Comparison of ENCODE assay signal across 31 cellular contexts in genomic region chr3:101329016-101329673, GRCh38. TPM values are rescaled to one million over a fixed set of nuclear protein-coding genes. Genes with fewer than 3 reads are reported as not detected.
"Had no signal": no experiment of that assay in that cellular context is flagged by ENCODE, and none has a peak within 500 bp of the region (broad histone marks: within the 10 kb centered on the region; RNA-seq: fewer than 3 reads in every experiment).

No MANE protein-coding gene starts in this region.

- H3K36me3 ChIP-seq: colonic mucosa had no signal

- H3K9me3 ChIP-seq: adrenal gland, body of pancreas, colonic mucosa, esophagus squamous epithelium, gastroesophageal sphincter had no signal

- H3K4me3 Mint-ChIP-seq: activated CD4-positive, alpha-beta memory T cell treated with anti-CD3 and anti-CD28 coated beads for 36 hours; activated CD4-positive, alpha-beta T cell treated with anti-CD3 and anti-CD28 coated beads for 36 hours; activated CD4-positive, alpha-beta T cell treated with anti-CD3 and anti-CD28 coated beads, Interleukin-2, amount 10 ng/mL, durations not matched to agents 24 days and 14 days; activated CD8-positive, alpha-beta memory T cell treated with anti-CD3 and anti-CD28 coated beads, Interleukin-2, amount 10 ng/mL, durations not matched to agents 7 days and 5 days; activated CD8-positive, alpha-beta T cell treated with anti-CD3 and anti-CD28 coated beads, Interleukin-2, amount 10 ng/mL, durations not matched to agents 7 days and 5 days; activated naive CD4-positive, alpha-beta T cell treated with anti-CD3 and anti-CD28 coated beads for 36 hours; activated naive CD4-positive, alpha-beta T cell treated with anti-CD3 and anti-CD28 coated beads, Interleukin-2, amount 50 U/mL, for 24 hours; activated naive CD8-positive, alpha-beta T cell treated with anti-CD3 and anti-CD28 coated beads for 36 hours; activated naive CD8-positive, alpha-beta T cell treated with anti-CD3 and anti-CD28 coated beads, Interleukin-2, amount 50 U/mL, for 24 hours; activated T-helper 1 cell treated with anti-CD3 and anti-CD28 coated beads, Interleukin-12 subunit alpha, Interleukin-12 subunit beta, Interleukin-2, Interleukin-4 antibody, amounts not matched to agents 30 ng/mL and 10 ng/mL and 1 ng/mL, durations not matched to agents 14 hours and 24 hours and 36 hours; T-helper 17 cell had no signal

- ATAC-seq: activated CD4-positive, alpha-beta T cell treated with anti-CD3 and anti-CD28 coated beads for 36 hours; activated CD8-positive, alpha-beta memory T cell treated with anti-CD3 and anti-CD28 coated beads, Interleukin-2, amount 10 ng/mL, durations not matched to agents 7 days and 5 days; activated CD8-positive, alpha-beta T cell treated with anti-CD3 and anti-CD28 coated beads, Interleukin-2, amount 10 ng/mL, durations not matched to agents 7 days and 5 days; activated naive CD8-positive, alpha-beta T cell treated with anti-CD3 and anti-CD28 coated beads, Interleukin-2, amount 50 U/mL, for 24 hours; body of pancreas; gastroesophageal sphincter; T-helper 17 cell had no signal

- H3K27me3 Mint-ChIP-seq: activated CD4-positive, alpha-beta memory T cell treated with anti-CD3 and anti-CD28 coated beads for 36 hours; activated CD4-positive, alpha-beta T cell treated with anti-CD3 and anti-CD28 coated beads for 36 hours; activated CD4-positive, alpha-beta T cell treated with anti-CD3 and anti-CD28 coated beads, Interleukin-2, amount 10 ng/mL, durations not matched to agents 24 days and 14 days; activated CD8-positive, alpha-beta memory T cell treated with anti-CD3 and anti-CD28 coated beads, Interleukin-2, amount 10 ng/mL, durations not matched to agents 7 days and 5 days; activated naive CD4-positive, alpha-beta T cell treated with anti-CD3 and anti-CD28 coated beads, Interleukin-2, amount 50 U/mL, for 24 hours; activated naive CD8-positive, alpha-beta T cell treated with anti-CD3 and anti-CD28 coated beads for 36 hours; activated naive CD8-positive, alpha-beta T cell treated with anti-CD3 and anti-CD28 coated beads, Interleukin-2, amount 50 U/mL, for 24 hours; T-helper 17 cell had no signal

- H3K4me1 Mint-ChIP-seq: activated CD4-positive, alpha-beta T cell treated with anti-CD3 and anti-CD28 coated beads for 36 hours; activated CD4-positive, alpha-beta T cell treated with anti-CD3 and anti-CD28 coated beads, Interleukin-2, amount 10 ng/mL, durations not matched to agents 24 days and 14 days; activated CD8-positive, alpha-beta memory T cell treated with anti-CD3 and anti-CD28 coated beads, Interleukin-2, amount 10 ng/mL, durations not matched to agents 7 days and 5 days; activated naive CD4-positive, alpha-beta T cell treated with anti-CD3 and anti-CD28 coated beads, Interleukin-2, amount 50 U/mL, for 24 hours had no signal

- H3K27me3 ChIP-seq: adrenal gland, body of pancreas, colonic mucosa, esophagus squamous epithelium, gastroesophageal sphincter had no signal

- H3K27ac ChIP-seq: adrenal gland, body of pancreas, colonic mucosa, epithelial cell of prostate, esophagus squamous epithelium, gastroesophageal sphincter had no signal

- H3K9me3 Mint-ChIP-seq: activated CD4-positive, alpha-beta memory T cell treated with anti-CD3 and anti-CD28 coated beads for 36 hours; activated CD4-positive, alpha-beta T cell treated with anti-CD3 and anti-CD28 coated beads, Interleukin-2, amount 10 ng/mL, durations not matched to agents 24 days and 14 days; activated naive CD4-positive, alpha-beta T cell treated with anti-CD3 and anti-CD28 coated beads for 36 hours; activated naive CD4-positive, alpha-beta T cell treated with anti-CD3 and anti-CD28 coated beads, Interleukin-2, amount 50 U/mL, for 24 hours; activated naive CD8-positive, alpha-beta T cell treated with anti-CD3 and anti-CD28 coated beads for 36 hours; activated naive CD8-positive, alpha-beta T cell treated with anti-CD3 and anti-CD28 coated beads, Interleukin-2, amount 50 U/mL, for 24 hours; activated T-helper 1 cell treated with anti-CD3 and anti-CD28 coated beads, Interleukin-12 subunit alpha, Interleukin-12 subunit beta, Interleukin-2, Interleukin-4 antibody, amounts not matched to agents 30 ng/mL and 10 ng/mL and 1 ng/mL, durations not matched to agents 14 hours and 24 hours and 36 hours; activated T-helper 2 cell treated with anti-CD3 and anti-CD28 coated beads, Interferon-gamma antibody, Interleukin-2, Interleukin-4, amounts not matched to agents 10 μg/mL and 5 μg/mL and 100 μg/mL, durations not matched to agents 14 hours and 24 hours and 36 hours had no signal

- H3K4me3 ChIP-seq: adrenal gland, body of pancreas, colonic mucosa, esophagus squamous epithelium, gastroesophageal sphincter had no signal

- DNase-seq: activated CD4-positive, alpha-beta memory T cell treated with anti-CD3 and anti-CD28 coated beads for 36 hours; activated CD4-positive, alpha-beta T cell treated with anti-CD3 and anti-CD28 coated beads for 36 hours; activated CD4-positive, alpha-beta T cell treated with anti-CD3 and anti-CD28 coated beads, Interleukin-2, amount 10 ng/mL, durations not matched to agents 24 days and 14 days; activated CD4-positive, CD25-positive, alpha-beta regulatory T cell; activated CD4-positive, CD25-positive, alpha-beta regulatory T cell treated with anti-CD3 and anti-CD28 coated beads, Interleukin-2, amount 50 U/mL, for 72 hours; activated CD8-positive, alpha-beta memory T cell treated with anti-CD3 and anti-CD28 coated beads, Interleukin-2, amount 10 ng/mL, durations not matched to agents 7 days and 5 days; activated CD8-positive, alpha-beta memory T cell treated with anti-CD3 and anti-CD28 coated beads, Interleukin-2, amount 50 U/mL, for 4 hours; activated CD8-positive, alpha-beta T cell treated with anti-CD3 and anti-CD28 coated beads, Interleukin-2, amount 10 ng/mL, durations not matched to agents 7 days and 5 days; activated effector memory CD4-positive, alpha-beta T cell treated with anti-CD3 and anti-CD28 coated beads, Interleukin-2, amount 50 U/mL, for 16 hours; activated naive CD4-positive, alpha-beta T cell treated with anti-CD3 and anti-CD28 coated beads for 36 hours; activated naive CD8-positive, alpha-beta T cell treated with anti-CD3 and anti-CD28 coated beads for 36 hours; activated naive CD8-positive, alpha-beta T cell treated with anti-CD3 and anti-CD28 coated beads, Interleukin-2, amount 50 U/mL, for 24 hours; activated T-cell treated with anti-CD3 and anti-CD28 coated beads, Interleukin-2, amount 50 U/mL, for 1 hour; activated T-cell treated with anti-CD3 and anti-CD28 coated beads, Interleukin-2, amount 50 U/mL, for 48 hours; adrenal gland; amygdala; aorta; body of pancreas; central memory CD4-positive, alpha-beta T cell; cerebellar nuclear complex; colonic mucosa; effector CD8-positive, alpha-beta T cell; esophagus squamous epithelium; foreskin melanocyte; T-helper 1 cell; T-helper 17 cell had no signal

- H3K27ac Mint-ChIP-seq: activated CD4-positive, alpha-beta memory T cell treated with anti-CD3 and anti-CD28 coated beads for 36 hours; activated CD4-positive, alpha-beta T cell treated with anti-CD3 and anti-CD28 coated beads for 36 hours; activated CD4-positive, alpha-beta T cell treated with anti-CD3 and anti-CD28 coated beads, Interleukin-2, amount 10 ng/mL, durations not matched to agents 24 days and 14 days; activated CD8-positive, alpha-beta memory T cell treated with anti-CD3 and anti-CD28 coated beads, Interleukin-2, amount 10 ng/mL, durations not matched to agents 7 days and 5 days; activated CD8-positive, alpha-beta T cell treated with anti-CD3 and anti-CD28 coated beads, Interleukin-2, amount 10 ng/mL, durations not matched to agents 7 days and 5 days; activated naive CD4-positive, alpha-beta T cell treated with anti-CD3 and anti-CD28 coated beads for 36 hours; activated naive CD4-positive, alpha-beta T cell treated with anti-CD3 and anti-CD28 coated beads, Interleukin-2, amount 50 U/mL, for 24 hours; activated naive CD8-positive, alpha-beta T cell treated with anti-CD3 and anti-CD28 coated beads for 36 hours; activated naive CD8-positive, alpha-beta T cell treated with anti-CD3 and anti-CD28 coated beads, Interleukin-2, amount 50 U/mL, for 24 hours; activated T-helper 1 cell treated with anti-CD3 and anti-CD28 coated beads, Interleukin-12 subunit alpha, Interleukin-12 subunit beta, Interleukin-2, Interleukin-4 antibody, amounts not matched to agents 30 ng/mL and 10 ng/mL and 1 ng/mL, durations not matched to agents 14 hours and 24 hours and 36 hours; activated T-helper 2 cell treated with anti-CD3 and anti-CD28 coated beads, Interferon-gamma antibody, Interleukin-2, Interleukin-4, amounts not matched to agents 10 μg/mL and 5 μg/mL and 100 μg/mL, durations not matched to agents 14 hours and 24 hours and 36 hours; T-helper 17 cell had no signal

- H3K4me1 ChIP-seq: adrenal gland, body of pancreas, colonic mucosa, esophagus squamous epithelium, gastroesophageal sphincter had no signal

RNA-seq across cellular contexts. Expression of gene IMPG2, which starts 8.8 kb away (rescaled TPM):
- polyA plus RNA-seq: aorta had no signal
